ENCODE assay signal across 19 cellular contexts in the genomic region with DNA sequence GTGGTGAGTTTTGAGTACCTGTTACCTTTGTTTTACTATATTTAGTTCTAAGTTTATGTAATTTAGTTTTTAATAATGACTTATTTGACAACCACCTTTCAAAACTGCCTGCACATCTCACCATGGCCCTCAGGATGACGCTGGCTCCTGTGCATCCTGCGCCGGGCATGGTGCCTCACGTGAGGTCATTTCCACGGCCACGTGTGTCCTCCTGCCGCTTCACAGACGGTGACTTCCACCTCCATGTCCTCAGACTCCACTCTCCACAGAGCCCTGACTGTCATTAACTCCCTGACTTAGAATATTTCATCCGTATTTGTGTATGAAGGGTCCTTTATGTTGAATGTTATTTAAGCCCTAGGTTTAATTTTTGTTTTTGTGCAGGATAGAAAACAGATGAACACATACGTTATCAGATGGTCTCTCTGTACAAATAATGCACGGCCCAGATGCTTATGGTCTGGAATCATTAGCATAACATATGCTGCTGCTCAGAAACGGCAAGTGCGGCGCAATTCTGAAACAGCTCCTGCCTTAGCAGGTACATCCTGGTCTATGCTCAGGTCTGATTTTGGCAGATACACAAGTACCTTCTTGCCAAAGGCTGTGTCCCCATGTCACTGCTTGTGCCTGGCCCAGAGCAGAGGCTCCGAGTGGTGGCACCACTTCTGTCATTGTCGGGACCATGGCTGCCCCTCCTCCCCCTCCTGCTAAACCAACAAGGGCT.
A peak's percentile ranks its signal among the peaks of the same experiment; 100 is the strongest.
DNase-seq lines count a peak whose midpoint lies in the region; ATAC-seq and TF ChIP-seq lines count a peak whose summit lies in the region.
"Had no signal": no experiment of that assay in that cellular context is flagged by ENCODE, and none has a peak within 500 bp of the region (broad histone marks: within the 10 kb centered on the region; RNA-seq: fewer than 3 reads in every experiment).

No MANE protein-coding gene starts in this region.

- no peak overlapping the region for H3K4me3 ChIP-seq in right atrium auricular region
- no peak overlapping the region for H3K4me3 ChIP-seq in HAP-1
- no peak overlapping the region for H3K4me3 ChIP-seq in lower lobe of right lung

- H3K4me3 Mint-ChIP-seq in activated B cell treated with CpG ODN at 0.5 μM for 24 hours = no peak overlapping the region
- H3K4me3 Mint-ChIP-seq: CD4-positive, alpha-beta T cell; H9 had no signal

- intact Hi-C loops in cardiac septum (cut with DNase I) (no loop called here), activated B cell treated with CpG ODN at 0.5 μM for 24 hours (cut with micrococcal nuclease) (no loop called here), lower lobe of right lung (cut with DNase I) (no loop called here)

- no peaks in the 10 kb centered on the region for H3K4me1 Mint-ChIP-seq in activated B cell treated with CpG ODN at 0.5 μM for 24 hours
- H3K4me1 Mint-ChIP-seq: H9 had no signal

- in situ Hi-C loops in HAP-1 (cut with MboI; ENCODE audit: low sequenced_read_pairs) = no loop called here

- POLR2A ChIA-PET in activated B cell treated with CpG ODN at 0.5 μM for 24 hours (lab: Charles Lee) = no interaction called here

- H3K27me3 ChIP-seq in right atrium auricular region = no peaks in the 10 kb centered on the region
- no peaks in the 10 kb centered on the region for H3K27me3 ChIP-seq in HAP-1 (ENCODE audit: low read depth)
- no peaks in the 10 kb centered on the region for H3K27me3 ChIP-seq in lower lobe of right lung (ENCODE audit: low read depth)

- no peaks in the 10 kb centered on the region for H3K9me3 Mint-ChIP-seq in activated B cell treated with CpG ODN at 0.5 μM for 24 hours
- H3K9me3 Mint-ChIP-seq: CD4-positive, alpha-beta T cell; H9 had no signal

- H3K36me3 Mint-ChIP-seq in activated B cell treated with CpG ODN at 0.5 μM for 24 hours (ENCODE audit: low read depth) = no peaks in the 10 kb centered on the region

- H3K9me3 ChIP-seq in right atrium auricular region (no peaks in the 10 kb centered on the region), HAP-1 (no peaks in the 10 kb centered on the region), lower lobe of right lung (no peaks in the 10 kb centered on the region)
- H3K9me3 ChIP-seq: Caco-2 had no signal

- H3K27ac Mint-ChIP-seq in activated B cell treated with CpG ODN at 0.5 μM for 24 hours = no peak overlapping the region
- H3K27ac Mint-ChIP-seq: CD4-positive, alpha-beta T cell; H9 had no signal

- H3K27ac ChIP-seq in right atrium auricular region = no peak overlapping the region
- H3K27ac ChIP-seq in lower lobe of right lung = no peak overlapping the region

- DNase-seq in right atrium auricular region (ENCODE audit: low spot score) = peak; percentile 4
- DNase-seq in cardiac septum (ENCODE audit: low spot score) = no peak
- peak; percentile 11 for DNase-seq in activated B cell treated with CpG ODN at 0.5 μM for 24 hours
- DNase-seq in mesenteric fat pad (ENCODE audit: low spot score) = peak; percentile 49
- no peak for DNase-seq in HAP-1 (ENCODE audit: low spot score in 2 of 2)
- no peak for DNase-seq in lower lobe of right lung
- no peak for DNase-seq in activated gamma-delta T cell treated with Interleukin-2 at 50 U/mL for 16 hours
- DNase-seq: Caco-2; CD4-positive, alpha-beta T cell; DMS79; MM.1S; NCI-H1092; NCI-H146; NCI-H2081 treated with DMSO at 0.1 percent for 48 hours; NCI-H510A; RPMI8226; SHP77 treated with DMSO at 0.1 percent for 48 hours had no signal

- H3K36me3 ChIP-seq in right atrium auricular region = no peaks in the 10 kb centered on the region
- H3K36me3 ChIP-seq in HAP-1 (replicated peaks) = no peaks in the 10 kb centered on the region
- H3K36me3 ChIP-seq in lower lobe of right lung = no peaks in the 10 kb centered on the region

- TF ChIP-seq CTCF in right atrium auricular region (IDR thresholded peaks at IDR 0.05) = no peak
- TF ChIP-seq CTCF in activated B cell treated with CpG ODN at 0.5 μM for 24 hours (IDR thresholded peaks at IDR 0.05) = no peak
- TF ChIP-seq CTCF in lower lobe of right lung (IDR thresholded peaks at IDR 0.05) = no peak

- H3K4me1 ChIP-seq in right atrium auricular region (no peaks in the 10 kb centered on the region), HAP-1 (no peaks in the 10 kb centered on the region), lower lobe of right lung (no peaks in the 10 kb centered on the region)
- H3K4me1 ChIP-seq: Caco-2 had no signal

- ATAC-seq in activated B cell treated with CpG ODN at 0.5 μM for 24 hours (ENCODE audit: low read depth) (no peak), GM21786 (IDR thresholded peaks at IDR 0.05; ENCODE audit: unreplicated experiment) (no peak), lower lobe of right lung (no peak)

- CTCF ChIA-PET in activated B cell treated with CpG ODN at 0.5 μM for 24 hours (lab: Charles Lee) = no interaction called here

- H3K27me3 Mint-ChIP-seq in activated B cell treated with CpG ODN at 0.5 μM for 24 hours = no peaks in the 10 kb centered on the region
- H3K27me3 Mint-ChIP-seq: CD4-positive, alpha-beta T cell had no signal

Comparison
In these comparisons a context has a peak if more than half of its experiments do, and no peak if none do; other contexts are left out.
1. DNase-seq: peak in right atrium auricular region (single experiment), activated B cell treated with CpG ODN at 0.5 μM for 24 hours (single experiment) and mesenteric fat pad (single experiment); none in cardiac septum (single experiment), HAP-1 (0 of 2), lower lobe of right lung (single experiment) and activated gamma-delta T cell treated with Interleukin-2 at 50 U/mL for 16 hours (single experiment).